ENCODE assay signal across 2 cellular contexts in the genomic region with DNA sequence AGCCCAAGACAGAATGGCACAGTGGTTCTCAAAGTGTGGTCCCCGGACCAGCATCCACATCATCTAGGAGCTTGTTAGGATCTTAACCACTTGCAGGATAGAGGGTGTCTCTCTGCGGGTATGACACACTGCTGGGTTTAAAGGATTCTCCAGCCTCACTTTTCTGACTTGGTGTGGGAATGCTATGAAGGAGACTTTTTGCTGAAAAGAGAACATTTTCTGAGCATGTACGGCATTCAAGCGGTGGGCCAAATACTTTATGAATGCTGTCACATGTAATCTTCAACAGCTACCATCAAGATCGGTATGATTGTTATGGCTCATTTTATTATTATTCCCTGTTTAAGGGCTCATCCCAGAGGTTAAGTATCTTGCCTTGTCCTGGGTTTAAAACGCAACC.
TF ChIP-seq lines count a peak whose summit lies in the region.

No MANE protein-coding gene starts in this region.

TF ChIP-seq in liver, 16 proteins besides CTCF, POLR2A, EP300 and RAD21 (continued from another document):
- TF ChIP-seq, protein P1, sequence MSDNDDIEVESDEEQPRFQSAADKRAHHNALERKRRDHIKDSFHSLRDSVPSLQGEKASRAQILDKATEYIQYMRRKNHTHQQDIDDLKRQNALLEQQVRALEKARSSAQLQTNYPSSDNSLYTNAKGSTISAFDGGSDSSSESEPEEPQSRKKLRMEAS (IDR thresholded peaks at IDR 0.05) = no peak
- no peak for TF ChIP-seq YY1 (IDR thresholded peaks at IDR 0.05)
- TF ChIP-seq HNF4G (IDR thresholded peaks at IDR 0.05) = no peak
- no peak for TF ChIP-seq TAF1 (conservative IDR thresholded peaks at IDR 0.05)
- TF ChIP-seq RXRA (IDR thresholded peaks at IDR 0.05) = no peak
- TF ChIP-seq JUND (IDR thresholded peaks at IDR 0.05) = no peak
- TF ChIP-seq EGR1 (IDR thresholded peaks at IDR 0.05; ENCODE audit: low read depth in 2 of 2) = no peak
- no peak for TF ChIP-seq SP1 (IDR thresholded peaks at IDR 0.05)
- TF ChIP-seq, protein P2, sequence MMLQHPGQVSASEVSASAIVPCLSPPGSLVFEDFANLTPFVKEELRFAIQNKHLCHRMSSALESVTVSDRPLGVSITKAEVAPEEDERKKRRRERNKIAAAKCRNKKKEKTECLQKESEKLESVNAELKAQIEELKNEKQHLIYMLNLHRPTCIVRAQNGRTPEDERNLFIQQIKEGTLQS (IDR thresholded peaks at IDR 0.05) = no peak
- no peak for TF ChIP-seq HNF4A (conservative IDR thresholded peaks at IDR 0.05)
- no peak for TF ChIP-seq NR2F2 (IDR thresholded peaks at IDR 0.05)
- TF ChIP-seq GABPA (IDR thresholded peaks at IDR 0.05 in 1 of 2, conservative IDR thresholded peaks at IDR 0.05 in 1 of 2) = no peak

TF ChIP-seq in HepG2, 621 proteins besides CTCF, POLR2A, EP300 and RAD21 (continued from another document):
- TF ChIP-seq NR1H2 (CRISPR knock-in tag; IDR thresholded peaks at IDR 0.05; ENCODE audit: borderline replicate concordance, low read depth) = no peak
- TF ChIP-seq MTF1 (CRISPR knock-in tag; IDR thresholded peaks at IDR 0.05) = no peak
- no peak for TF ChIP-seq ZNF354B (CRISPR knock-in tag; IDR thresholded peaks at IDR 0.05)
- TF ChIP-seq POLR2AphosphoS2 (IDR thresholded peaks at IDR 0.05; ENCODE audit: low read depth, low read length) = no peak
- TF ChIP-seq FOXA3 (CRISPR knock-in tag; IDR thresholded peaks at IDR 0.05) = no peak
- TF ChIP-seq, protein P3, sequence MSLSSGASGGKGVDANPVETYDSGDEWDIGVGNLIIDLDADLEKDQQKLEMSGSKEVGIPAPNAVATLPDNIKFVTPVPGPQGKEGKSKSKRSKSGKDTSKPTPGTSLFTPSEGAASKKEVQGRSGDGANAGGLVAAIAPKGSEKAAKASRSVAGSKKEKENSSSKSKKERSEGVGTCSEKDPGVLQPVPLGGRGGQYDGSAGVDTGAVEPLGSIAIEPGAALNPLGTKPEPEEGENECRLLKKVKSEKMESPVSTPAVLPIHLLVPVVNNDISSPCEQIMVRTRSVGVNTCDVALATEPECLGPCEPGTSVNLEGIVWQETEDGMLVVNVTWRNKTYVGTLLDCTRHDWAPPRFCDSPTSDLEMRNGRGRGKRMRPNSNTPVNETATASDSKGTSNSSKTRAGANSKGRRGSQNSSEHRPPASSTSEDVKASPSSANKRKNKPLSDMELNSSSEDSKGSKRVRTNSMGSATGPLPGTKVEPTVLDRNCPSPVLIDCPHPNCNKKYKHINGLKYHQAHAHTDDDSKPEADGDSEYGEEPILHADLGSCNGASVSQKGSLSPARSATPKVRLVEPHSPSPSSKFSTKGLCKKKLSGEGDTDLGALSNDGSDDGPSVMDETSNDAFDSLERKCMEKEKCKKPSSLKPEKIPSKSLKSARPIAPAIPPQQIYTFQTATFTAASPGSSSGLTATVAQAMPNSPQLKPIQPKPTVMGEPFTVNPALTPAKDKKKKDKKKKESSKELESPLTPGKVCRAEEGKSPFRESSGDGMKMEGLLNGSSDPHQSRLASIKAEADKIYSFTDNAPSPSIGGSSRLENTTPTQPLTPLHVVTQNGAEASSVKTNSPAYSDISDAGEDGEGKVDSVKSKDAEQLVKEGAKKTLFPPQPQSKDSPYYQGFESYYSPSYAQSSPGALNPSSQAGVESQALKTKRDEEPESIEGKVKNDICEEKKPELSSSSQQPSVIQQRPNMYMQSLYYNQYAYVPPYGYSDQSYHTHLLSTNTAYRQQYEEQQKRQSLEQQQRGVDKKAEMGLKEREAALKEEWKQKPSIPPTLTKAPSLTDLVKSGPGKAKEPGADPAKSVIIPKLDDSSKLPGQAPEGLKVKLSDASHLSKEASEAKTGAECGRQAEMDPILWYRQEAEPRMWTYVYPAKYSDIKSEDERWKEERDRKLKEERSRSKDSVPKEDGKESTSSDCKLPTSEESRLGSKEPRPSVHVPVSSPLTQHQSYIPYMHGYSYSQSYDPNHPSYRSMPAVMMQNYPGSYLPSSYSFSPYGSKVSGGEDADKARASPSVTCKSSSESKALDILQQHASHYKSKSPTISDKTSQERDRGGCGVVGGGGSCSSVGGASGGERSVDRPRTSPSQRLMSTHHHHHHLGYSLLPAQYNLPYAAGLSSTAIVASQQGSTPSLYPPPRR (CRISPR knock-in tag; IDR thresholded peaks at IDR 0.05; ENCODE audit: borderline replicate concordance) = no peak
- no peak for TF ChIP-seq MLLT10 (CRISPR knock-in tag; IDR thresholded peaks at IDR 0.05)
